Comparison of ENCODE assay signal across 1 cellular context in genomic region chr2:64639691-64640090, GRCh38.
TF ChIP-seq lines count a peak whose summit lies in the region.

No MANE protein-coding gene starts in this region.

TF ChIP-seq in H1, 55 proteins besides CTCF, POLR2A, EP300 and RAD21:
- TF ChIP-seq CHD1 (IDR thresholded peaks at IDR 0.05; ENCODE audit: low read depth, low read length) (no peak), GABPA (IDR thresholded peaks at IDR 0.05; ENCODE audit: borderline replicate concordance, insufficient read depth, low read length) (no peak), CBX8 (IDR thresholded peaks at IDR 0.05; ENCODE audit: borderline replicate concordance, low read depth, low read length) (no peak), CBX5 (IDR thresholded peaks at IDR 0.05; ENCODE audit: low read depth, low read length) (no peak), JUN (IDR thresholded peaks at IDR 0.05; ENCODE audit: low read depth, low read length) (no peak), BACH1 (IDR thresholded peaks at IDR 0.05; ENCODE audit: low read length) (no peak), NANOG (IDR thresholded peaks at IDR 0.05; ENCODE audit: insufficient read depth, low read depth, low read length, poor library complexity, severe bottlenecking) (no peak), SIX5 (IDR thresholded peaks at IDR 0.05; ENCODE audit: low read depth, low read length) (no peak), SP4 (IDR thresholded peaks at IDR 0.05; ENCODE audit: low read length) (no peak), SIN3A (conservative IDR thresholded peaks at IDR 0.05 in 1 of 2, IDR thresholded peaks at IDR 0.05 in 1 of 2; ENCODE audit: low read depth in 1 of 2, low read length in 2 of 2) (no peak), KDM4A (IDR thresholded peaks at IDR 0.05; ENCODE audit: low read depth, low read length, severe bottlenecking) (no peak), EZH2 (IDR thresholded peaks at IDR 0.05; ENCODE audit: low read depth, low read length, severe bottlenecking) (no peak), MAFK (IDR thresholded peaks at IDR 0.05; ENCODE audit: low read depth, low read length) (no peak), PHF8 (conservative IDR thresholded peaks at IDR 0.05; ENCODE audit: low read depth, low read length) (no peak)
